ENCODE assay signal across 8 cellular contexts in the genomic region with DNA sequence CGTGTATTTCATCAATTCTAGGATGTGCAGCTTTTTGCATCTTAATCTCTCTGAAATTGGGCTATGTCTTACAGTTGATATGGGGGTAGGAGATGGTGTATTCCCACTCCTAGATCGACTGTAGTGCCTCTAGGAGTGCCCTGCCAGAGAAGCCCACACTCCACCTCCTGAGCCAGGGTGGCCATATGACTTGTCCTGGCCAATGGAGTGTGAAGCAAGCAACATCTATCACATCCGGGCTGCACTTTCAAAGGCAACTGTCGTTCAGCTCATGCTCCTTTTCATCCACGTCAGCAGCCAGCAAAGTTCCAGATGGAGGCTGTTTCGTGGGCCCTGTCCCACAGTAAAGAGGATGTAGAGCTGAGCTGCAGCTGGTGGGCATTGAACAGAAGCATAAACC.
A peak's percentile ranks its signal among the peaks of the same experiment; 100 is the strongest.
DNase-seq lines count a peak whose midpoint lies in the region; ATAC-seq and TF ChIP-seq lines count a peak whose summit lies in the region.

No MANE protein-coding gene starts in this region.

- peak overlapping the region; percentile 53 for H3K4me2 ChIP-seq in OCI-LY7 (ENCODE audit: low read length)

- 65 to 77% methylated on average over 6 of the region's 6 CpGs for WGBS in tibial nerve, 2 donors

- DNase-seq in activated CD4-positive, alpha-beta memory T cell treated with anti-CD3 and anti-CD28 coated beads for 36 hours, result peak; percentile 30
- no peak for DNase-seq in activated CD4-positive, alpha-beta memory T cell treated with anti-CD3 and anti-CD28 coated beads, Interleukin-2, amount 10 ng/mL, durations not matched to agents 7 days and 5 days
- DNase-seq in OCI-LY7 (ENCODE audit: low spot score) (peak; percentile 91), glutamatergic neuron (no peak), tibial nerve (ENCODE audit: low spot score in 2 of 2) (no peak)
- DNase-seq in naive thymus-derived CD8-positive, alpha-beta T cell, result peak in 6 of 10 donors; percentile 14 to 70 (median 42)
- DNase-seq in activated effector memory CD4-positive, alpha-beta T cell treated with Interleukin-2 at 50 U/mL for 16 hours, result no peak

- H3K27me3 ChIP-seq in tibial nerve, result no peaks in the 10 kb centered on the region

- BruUV-seq in OCI-LY7 (replicated peaks; lab: Mats Ljungman, UMichigan), result no TSS peak

- H3K9me3 Mint-ChIP-seq in activated CD4-positive, alpha-beta memory T cell treated with anti-CD3 and anti-CD28 coated beads for 36 hours, result no peaks in the 10 kb centered on the region
- H3K9me3 Mint-ChIP-seq in activated CD4-positive, alpha-beta memory T cell treated with anti-CD3 and anti-CD28 coated beads, Interleukin-2, amount 10 ng/mL, durations not matched to agents 7 days and 5 days, result no peaks in the 10 kb centered on the region
- no peaks in the 10 kb centered on the region for H3K9me3 Mint-ChIP-seq in naive thymus-derived CD8-positive, alpha-beta T cell
- peaks cover 2% of the 10 kb centered on the region for H3K9me3 Mint-ChIP-seq in glutamatergic neuron (ENCODE audit: unreplicated experiment)

- ATAC-seq in HG02852 (IDR thresholded peaks at IDR 0.05; ENCODE audit: unreplicated experiment), result peak; percentile 90
- peak; percentile 93 to 97 for ATAC-seq in naive thymus-derived CD8-positive, alpha-beta T cell

- H3K36me3 Mint-ChIP-seq in activated CD4-positive, alpha-beta memory T cell treated with anti-CD3 and anti-CD28 coated beads for 36 hours, result no peaks in the 10 kb centered on the region
- H3K36me3 Mint-ChIP-seq in activated CD4-positive, alpha-beta memory T cell treated with anti-CD3 and anti-CD28 coated beads, Interleukin-2, amount 10 ng/mL, durations not matched to agents 7 days and 5 days (ENCODE audit: low read depth), result no peaks in the 10 kb centered on the region
- H3K36me3 Mint-ChIP-seq in naive thymus-derived CD8-positive, alpha-beta T cell, result no peaks in the 10 kb centered on the region
- no peaks in the 10 kb centered on the region for H3K36me3 Mint-ChIP-seq in glutamatergic neuron (ENCODE audit: unreplicated experiment)

- H3K9me3 ChIP-seq in OCI-LY7 (ENCODE audit: low read length), result no peaks in the 10 kb centered on the region
- no peaks in the 10 kb centered on the region for H3K9me3 ChIP-seq in tibial nerve

- POLR2A ChIA-PET in activated CD4-positive, alpha-beta memory T cell treated with anti-CD3 and anti-CD28 coated beads for 36 hours (lab: Charles Lee), result no interaction called here
- POLR2A ChIA-PET in activated CD4-positive, alpha-beta memory T cell treated with anti-CD3 and anti-CD28 coated beads, Interleukin-2, amount 10 ng/mL, durations not matched to agents 7 days and 5 days (lab: Charles Lee), result interaction anchor here (0.7 kb wide), 1 partner anchor 112 kb away, joined by 3 read pairs; no protein-coding TSS in a partner anchor
- POLR2A ChIA-PET in OCI-LY7 (lab: Charles Lee), result interaction anchor here (0.6 to 3.5 kb wide), 9 partner anchors 12 to 194 kb away, joined by 3 to 21 read pairs (median 3); no protein-coding TSS in a partner anchor
- POLR2A ChIA-PET in naive thymus-derived CD8-positive, alpha-beta T cell (lab: Charles Lee), result interaction anchor here (0.6 to 1.3 kb wide), 3 partner anchors 123 to 233 kb away, joined by 3 to 4 read pairs (median 4); no protein-coding TSS in a partner anchor

- no peaks in the 10 kb centered on the region for H3K9me2 ChIP-seq in OCI-LY7 (ENCODE audit: insufficient read depth, low read length)

- H3K36me3 ChIP-seq in OCI-LY7 (ENCODE audit: insufficient read depth, low read length) (no peaks in the 10 kb centered on the region), tibial nerve (no peaks in the 10 kb centered on the region)

- H3K27ac ChIP-seq in OCI-LY7 (ENCODE audit: low read depth, low read length, poor library complexity, severe bottlenecking) (peak overlapping the region; percentile 83), tibial nerve (peak overlapping the region in 2 of 4 donors; percentile 31 to 77)

- H3K27ac Mint-ChIP-seq in activated CD4-positive, alpha-beta memory T cell treated with anti-CD3 and anti-CD28 coated beads for 36 hours, result no peak overlapping the region
- no peak overlapping the region for H3K27ac Mint-ChIP-seq in activated CD4-positive, alpha-beta memory T cell treated with anti-CD3 and anti-CD28 coated beads, Interleukin-2, amount 10 ng/mL, durations not matched to agents 7 days and 5 days
- H3K27ac Mint-ChIP-seq in naive thymus-derived CD8-positive, alpha-beta T cell, result peak overlapping the region in 7 of 10 donors; percentile 25 to 76 (median 52)
- H3K27ac Mint-ChIP-seq in glutamatergic neuron (ENCODE audit: unreplicated experiment), result no peak overlapping the region

- intact Hi-C loops in activated CD4-positive, alpha-beta memory T cell treated with anti-CD3 and anti-CD28 coated beads for 36 hours (cut with micrococcal nuclease), result no loop called here
- intact Hi-C loops in OCI-LY7 (cut with micrococcal nuclease; ENCODE audit: unreplicated experiment), result no loop called here

- H4K20me1 ChIP-seq in OCI-LY7 (ENCODE audit: insufficient read depth, low read length), result no peaks in the 10 kb centered on the region

- H3K4me3 ChIP-seq in OCI-LY7 (ENCODE audit: low read depth, low read length, poor library complexity, severe bottlenecking), result peak overlapping the region; percentile 5
- H3K4me3 ChIP-seq in tibial nerve, result no peak overlapping the region

- H3K27me3 Mint-ChIP-seq in activated CD4-positive, alpha-beta memory T cell treated with anti-CD3 and anti-CD28 coated beads for 36 hours, result no peaks in the 10 kb centered on the region
- H3K27me3 Mint-ChIP-seq in activated CD4-positive, alpha-beta memory T cell treated with anti-CD3 and anti-CD28 coated beads, Interleukin-2, amount 10 ng/mL, durations not matched to agents 7 days and 5 days, result no peaks in the 10 kb centered on the region
- no peaks in the 10 kb centered on the region for H3K27me3 Mint-ChIP-seq in naive thymus-derived CD8-positive, alpha-beta T cell
- H3K27me3 Mint-ChIP-seq in glutamatergic neuron (ENCODE audit: unreplicated experiment), result peaks cover 5% of the 10 kb centered on the region

- peaks cover 45% of the 10 kb centered on the region for H3K4me1 ChIP-seq in OCI-LY7 (ENCODE audit: insufficient read depth, low read length, poor library complexity, severe bottlenecking)
- H3K4me1 ChIP-seq in tibial nerve, result peaks cover 0 to 39% (median 11%) of the 10 kb centered on the region in 4 donors

- CTCF ChIA-PET in activated CD4-positive, alpha-beta memory T cell treated with anti-CD3 and anti-CD28 coated beads for 36 hours (lab: Charles Lee), result interaction anchor here (1.4 to 1.9 kb wide), 3 partner anchors 8 to 193 kb away, joined by 3 to 7 read pairs (median 4); no protein-coding TSS in a partner anchor
- CTCF ChIA-PET in activated CD4-positive, alpha-beta memory T cell treated with anti-CD3 and anti-CD28 coated beads, Interleukin-2, amount 10 ng/mL, durations not matched to agents 7 days and 5 days (lab: Charles Lee), result interaction anchor here (0.7 to 1.1 kb wide), 4 partner anchors 8 to 314 kb away, joined by 3 to 6 read pairs (median 3); no protein-coding TSS in a partner anchor
- CTCF ChIA-PET in OCI-LY7 (lab: Charles Lee; ENCODE audit: unreplicated experiment), result interaction anchor here (0.6 to 1.0 kb wide), 3 partner anchors 8 to 75 kb away, joined by 3 read pairs; no protein-coding TSS in a partner anchor

- peaks cover 2% of the 10 kb centered on the region for H3K4me1 Mint-ChIP-seq in activated CD4-positive, alpha-beta memory T cell treated with anti-CD3 and anti-CD28 coated beads for 36 hours (ENCODE audit: low read depth)
- peaks cover 6% of the 10 kb centered on the region for H3K4me1 Mint-ChIP-seq in activated CD4-positive, alpha-beta memory T cell treated with anti-CD3 and anti-CD28 coated beads, Interleukin-2, amount 10 ng/mL, durations not matched to agents 7 days and 5 days
- H3K4me1 Mint-ChIP-seq in naive thymus-derived CD8-positive, alpha-beta T cell, result peaks cover 6 to 33% (median 8%) of the 10 kb centered on the region in 4 donors
- H3K4me1 Mint-ChIP-seq in glutamatergic neuron (ENCODE audit: low read depth, unreplicated experiment), result peaks cover 16% of the 10 kb centered on the region

- TF ChIP-seq POLR2A in tibial nerve (IDR thresholded peaks at IDR 0.05), result no peak

- peak overlapping the region; percentile 79 for H2AFZ ChIP-seq in OCI-LY7 (ENCODE audit: low read length)

- H3K4me3 Mint-ChIP-seq in activated CD4-positive, alpha-beta memory T cell treated with anti-CD3 and anti-CD28 coated beads for 36 hours, result no peak overlapping the region
- no peak overlapping the region for H3K4me3 Mint-ChIP-seq in activated CD4-positive, alpha-beta memory T cell treated with anti-CD3 and anti-CD28 coated beads, Interleukin-2, amount 10 ng/mL, durations not matched to agents 7 days and 5 days
- no peak overlapping the region for H3K4me3 Mint-ChIP-seq in naive thymus-derived CD8-positive, alpha-beta T cell
- H3K4me3 Mint-ChIP-seq in glutamatergic neuron (ENCODE audit: unreplicated experiment), result no peak overlapping the region

- H3K79me2 ChIP-seq in OCI-LY7 (ENCODE audit: insufficient read depth, low read depth, low read length), result no peaks in the 10 kb centered on the region

- TF ChIP-seq EP300 in tibial nerve (IDR thresholded peaks at IDR 0.05), result no peak

- TF ChIP-seq CTCF in OCI-LY7 (conservative IDR thresholded peaks at IDR 0.05; ENCODE audit: low read length) (no peak), glutamatergic neuron (IDR thresholded peaks at IDR 0.05; ENCODE audit: partially characterized antibody, unreplicated experiment) (no peak), tibial nerve (IDR thresholded peaks at IDR 0.05) (no peak)

Comparison
In these comparisons a context has a peak if more than half of its experiments do, and no peak if none do; other contexts are left out.
1. DNase-seq: peak in activated CD4-positive, alpha-beta memory T cell treated with anti-CD3 and anti-CD28 coated beads for 36 hours (single experiment), OCI-LY7 (single experiment) and naive thymus-derived CD8-positive, alpha-beta T cell (6 of 10); none in activated CD4-positive, alpha-beta memory T cell treated with anti-CD3 and anti-CD28 coated beads, Interleukin-2, amount 10 ng/mL, durations not matched to agents 7 days and 5 days (single experiment), glutamatergic neuron (single experiment), activated effector memory CD4-positive, alpha-beta T cell treated with Interleukin-2 at 50 U/mL for 16 hours (single experiment) and tibial nerve (0 of 2).
2. H3K27ac Mint-ChIP-seq: peak in naive thymus-derived CD8-positive, alpha-beta T cell (7 of 10); none in activated CD4-positive, alpha-beta memory T cell treated with anti-CD3 and anti-CD28 coated beads for 36 hours (single experiment), activated CD4-positive, alpha-beta memory T cell treated with anti-CD3 and anti-CD28 coated beads, Interleukin-2, amount 10 ng/mL, durations not matched to agents 7 days and 5 days (single experiment) and glutamatergic neuron (single experiment).